ENCODE assay signal across 22 cellular contexts in genomic region chr4:114811564-114812360, GRCh38.
"Had no signal": no experiment of that assay in that cellular context is flagged by ENCODE, and none has a peak within 500 bp of the region (broad histone marks: within the 10 kb centered on the region; RNA-seq: fewer than 3 reads in every experiment).

No MANE protein-coding gene starts in this region.

- H2AFZ ChIP-seq: hepatocyte had no signal

- H3K9me3 ChIP-seq: spleen, thoracic aorta, upper lobe of left lung had no signal

- H3K36me3 ChIP-seq: spleen, thoracic aorta, upper lobe of left lung had no signal

- H3K4me3 ChIP-seq: hepatocyte, spleen, thoracic aorta, upper lobe of left lung had no signal

- H3K4me2 ChIP-seq: hepatocyte had no signal

- H3K79me2 ChIP-seq: hepatocyte had no signal

- H3K4me1 ChIP-seq: spleen, upper lobe of left lung had no signal

- DNase-seq: activated CD4-positive, alpha-beta memory T cell treated with anti-CD3 and anti-CD28 coated beads, Interleukin-2, amount 10 ng/mL, durations not matched to agents 7 days and 5 days; activated CD4-positive, alpha-beta T cell treated with anti-CD3 and anti-CD28 coated beads, Interleukin-2, amount 10 ng/mL, durations not matched to agents 24 days and 14 days; activated CD8-positive, alpha-beta memory T cell treated with anti-CD3 and anti-CD28 coated beads, Interleukin-2, amount 10 ng/mL, durations not matched to agents 7 days and 5 days; activated gamma-delta T cell; activated naive CD4-positive, alpha-beta T cell treated with anti-CD3 and anti-CD28 coated beads, Interleukin-2, amount 50 U/mL, for 16 hours; activated naive CD8-positive, alpha-beta T cell treated with anti-CD3 and anti-CD28 coated beads, Interleukin-2, amount 50 U/mL, for 24 hours; activated T-cell treated with anti-CD3 and anti-CD28 coated beads for 4 hours; erythroblast; foreskin melanocyte; immature natural killer cell; left ventricle myocardium superior; nephron progenitor cell; nucleus accumbens; retina; spleen; stimulated activated CD4-positive, alpha-beta T cell treated with anti-CD3 and anti-CD28 coated beads, Interleukin-4, amount 100 ng/mL, for 1 hour; stimulated activated naive CD4-positive, alpha-beta T cell; T-cell; upper lobe of left lung had no signal

- H3K27me3 ChIP-seq: hepatocyte, spleen, upper lobe of left lung had no signal

- H3K27ac ChIP-seq: hepatocyte, spleen, thoracic aorta, upper lobe of left lung, VCaP had no signal
